ENCODE assay signal across 25 cellular contexts in the genomic region with DNA sequence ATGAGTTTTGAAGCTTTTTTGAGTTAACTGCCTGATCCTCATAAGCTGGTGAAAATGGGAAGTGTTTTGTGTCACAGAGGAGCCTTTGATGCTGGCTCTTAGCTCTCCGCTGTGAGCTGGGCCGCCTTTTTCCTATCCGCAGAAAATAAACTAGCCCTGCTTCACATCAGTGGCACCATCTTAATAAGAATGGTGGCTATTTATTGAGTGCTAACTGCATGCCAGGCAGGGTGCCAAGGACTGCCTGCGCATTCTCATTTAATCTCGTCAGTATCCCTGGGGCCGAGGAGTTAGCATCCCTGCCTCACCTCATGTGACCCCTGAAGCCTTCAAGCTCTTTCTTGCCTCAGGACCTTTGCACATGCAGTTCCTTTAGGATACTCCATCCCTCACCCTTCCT.
"Had no signal": no experiment of that assay in that cellular context is flagged by ENCODE, and none has a peak within 500 bp of the region (broad histone marks: within the 10 kb centered on the region; RNA-seq: fewer than 3 reads in every experiment).

No MANE protein-coding gene starts in this region.

- H3K4me1 ChIP-seq: gastroesophageal sphincter, testis, tibial artery had no signal

- H3K27ac ChIP-seq: cardiac muscle cell, coronary artery, gastroesophageal sphincter, heart right ventricle, ovary, testis, tibial artery had no signal

- H3K27ac Mint-ChIP-seq: type B pancreatic cell had no signal

- H3K36me3 Mint-ChIP-seq: type B pancreatic cell had no signal

- ATAC-seq: gastroesophageal sphincter; heart right ventricle; naive thymus-derived CD8-positive, alpha-beta T cell; sciatic nerve; stimulated activated memory B cell treated with anti-CD40 and anti-IgM and Interleukin-4, amounts not matched to agents 10 μg/mL and 1 μg/mL and 100 μg/mL, for 72 hours; stimulated activated naive CD8-positive, alpha-beta T cell treated with anti-CD3 and anti-CD28 coated beads, Interleukin-15, Interleukin-2, amounts not matched to agents 100 U/mL and 50 U/mL, for 24 hours had no signal

- H3K4me3 Mint-ChIP-seq: immature natural killer cell; naive thymus-derived CD8-positive, alpha-beta T cell; nephron progenitor cell; stimulated activated memory B cell treated with anti-CD40 and anti-IgM and Interleukin-4, amounts not matched to agents 10 μg/mL and 1 μg/mL and 100 μg/mL, for 72 hours; type B pancreatic cell had no signal

- H3K27me3 ChIP-seq: cardiac muscle cell, gastroesophageal sphincter, heart right ventricle, ovary, testis, tibial artery had no signal

- DNase-seq: dermis blood vessel endothelial cell; effector memory CD4-positive, alpha-beta T cell; heart right ventricle; hypothalamus; immature natural killer cell; islet precursor cell; kidney glomerular epithelial cell; mesenchymal stem cell; naive thymus-derived CD8-positive, alpha-beta T cell; nephron progenitor cell; occipital lobe; ovary; retina; stimulated activated CD4-positive, alpha-beta T cell treated with anti-CD3 and anti-CD28 coated beads, Interleukin-2, amount 100 ng/mL, for 24 hours; stimulated activated CD4-positive, alpha-beta T cell treated with anti-CD3 and anti-CD28 coated beads, Interleukin-4, amount 100 ng/mL, for 24 hours; stimulated activated naive CD8-positive, alpha-beta T cell treated with anti-CD3 and anti-CD28 coated beads, Interleukin-15, Interleukin-2, amounts not matched to agents 100 U/mL and 50 U/mL, for 24 hours; substantia nigra; testis; tibial artery had no signal

- H3K4me3 ChIP-seq: cardiac muscle cell, coronary artery, gastroesophageal sphincter, heart right ventricle, ovary, testis, tibial artery had no signal

- H3K9me3 Mint-ChIP-seq: immature natural killer cell; naive thymus-derived CD8-positive, alpha-beta T cell; stimulated activated memory B cell treated with anti-CD40 and anti-IgM and Interleukin-4, amounts not matched to agents 10 μg/mL and 1 μg/mL and 100 μg/mL, for 72 hours; type B pancreatic cell had no signal

- H3K27me3 Mint-ChIP-seq: naive thymus-derived CD8-positive, alpha-beta T cell; stimulated activated memory B cell treated with anti-CD40 and anti-IgM and Interleukin-4, amounts not matched to agents 10 μg/mL and 1 μg/mL and 100 μg/mL, for 72 hours; type B pancreatic cell had no signal

- H3K36me3 ChIP-seq: cardiac muscle cell, gastroesophageal sphincter, heart right ventricle, ovary, tibial artery had no signal

- H3K9me3 ChIP-seq: gastroesophageal sphincter, heart right ventricle, ovary, testis, tibial artery had no signal
